Comparison of ENCODE assay signal across 16 cellular contexts in the genomic region with DNA sequence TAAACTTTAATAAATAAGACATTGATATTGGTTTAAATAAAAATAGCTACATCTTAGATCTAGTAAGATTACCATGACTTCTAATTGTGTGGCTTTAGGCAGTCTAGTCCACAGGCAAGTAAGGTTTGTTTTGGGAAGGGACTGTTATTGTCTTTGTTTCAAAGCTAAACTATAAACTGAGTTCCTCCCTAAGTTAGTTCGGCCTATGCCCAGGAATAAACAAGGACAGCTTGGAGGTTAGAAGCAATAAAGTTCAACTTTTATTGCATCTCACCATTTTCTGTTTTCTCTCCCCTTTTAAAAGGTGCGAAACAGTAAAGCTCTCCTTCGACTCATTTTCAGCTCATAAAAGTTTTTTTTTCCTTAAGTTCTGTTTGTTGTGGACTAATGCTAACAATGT.
"Had no signal": no experiment of that assay in that cellular context is flagged by ENCODE, and none has a peak within 500 bp of the region (broad histone marks: within the 10 kb centered on the region; RNA-seq: fewer than 3 reads in every experiment).

No MANE protein-coding gene starts in this region.

- ATAC-seq: left ventricle myocardium superior; stimulated activated naive B cell treated with anti-CD40 and anti-IgM and Interleukin-4, amounts not matched to agents 10 μg/mL and 1 μg/mL and 100 μg/mL, for 72 hours had no signal

- H3K4me3 ChIP-seq: adrenal gland, right atrium auricular region, skin epidermis had no signal

- H3K27ac ChIP-seq: adrenal gland, right atrium auricular region, skin epidermis had no signal

- H3K27ac Mint-ChIP-seq: activated CD4-positive, alpha-beta T cell treated with anti-CD3 and anti-CD28 coated beads, Interleukin-2, amount 10 ng/mL, durations not matched to agents 7 days and 5 days; stimulated activated naive B cell treated with anti-CD40 and anti-IgM and Interleukin-4, amounts not matched to agents 10 μg/mL and 1 μg/mL and 100 μg/mL, for 72 hours had no signal

- H3K4me1 Mint-ChIP-seq: activated CD4-positive, alpha-beta T cell treated with anti-CD3 and anti-CD28 coated beads, Interleukin-2, amount 10 ng/mL, durations not matched to agents 7 days and 5 days; stimulated activated naive B cell treated with anti-CD40 and anti-IgM and Interleukin-4, amounts not matched to agents 10 μg/mL and 1 μg/mL and 100 μg/mL, for 72 hours had no signal

- H3K36me3 ChIP-seq: adrenal gland, right atrium auricular region had no signal

- H3K4me3 Mint-ChIP-seq: activated CD4-positive, alpha-beta T cell treated with anti-CD3 and anti-CD28 coated beads, Interleukin-2, amount 10 ng/mL, durations not matched to agents 7 days and 5 days; stimulated activated naive B cell treated with anti-CD40 and anti-IgM and Interleukin-4, amounts not matched to agents 10 μg/mL and 1 μg/mL and 100 μg/mL, for 72 hours had no signal

- H3K27me3 ChIP-seq: adrenal gland, right atrium auricular region had no signal

- DNase-seq: activated CD4-positive, alpha-beta T cell treated with anti-CD3 and anti-CD28 coated beads, Interleukin-2, amount 10 ng/mL, durations not matched to agents 7 days and 5 days; activated naive CD4-positive, alpha-beta T cell treated with anti-CD3 and anti-CD28 coated beads, Interleukin-2, amount 50 U/mL, for 16 hours; adrenal gland; central memory CD4-positive, alpha-beta T cell; cortex of kidney; effector memory CD4-positive, alpha-beta T cell; erythroblast; glutamatergic neuron; kidney; left ventricle myocardium superior; stimulated activated naive B cell treated with anti-CD40 and anti-IgM and Interleukin-4, amounts not matched to agents 10 μg/mL and 1 μg/mL and 100 μg/mL, for 72 hours; substantia nigra; T-helper 1 cell; trophoblast cell had no signal

- H3K4me1 ChIP-seq: adrenal gland, right atrium auricular region had no signal

- H3K27me3 Mint-ChIP-seq: activated CD4-positive, alpha-beta T cell treated with anti-CD3 and anti-CD28 coated beads, Interleukin-2, amount 10 ng/mL, durations not matched to agents 7 days and 5 days had no signal
